ENCODE assay signal across 8 cellular contexts in the genomic region with DNA sequence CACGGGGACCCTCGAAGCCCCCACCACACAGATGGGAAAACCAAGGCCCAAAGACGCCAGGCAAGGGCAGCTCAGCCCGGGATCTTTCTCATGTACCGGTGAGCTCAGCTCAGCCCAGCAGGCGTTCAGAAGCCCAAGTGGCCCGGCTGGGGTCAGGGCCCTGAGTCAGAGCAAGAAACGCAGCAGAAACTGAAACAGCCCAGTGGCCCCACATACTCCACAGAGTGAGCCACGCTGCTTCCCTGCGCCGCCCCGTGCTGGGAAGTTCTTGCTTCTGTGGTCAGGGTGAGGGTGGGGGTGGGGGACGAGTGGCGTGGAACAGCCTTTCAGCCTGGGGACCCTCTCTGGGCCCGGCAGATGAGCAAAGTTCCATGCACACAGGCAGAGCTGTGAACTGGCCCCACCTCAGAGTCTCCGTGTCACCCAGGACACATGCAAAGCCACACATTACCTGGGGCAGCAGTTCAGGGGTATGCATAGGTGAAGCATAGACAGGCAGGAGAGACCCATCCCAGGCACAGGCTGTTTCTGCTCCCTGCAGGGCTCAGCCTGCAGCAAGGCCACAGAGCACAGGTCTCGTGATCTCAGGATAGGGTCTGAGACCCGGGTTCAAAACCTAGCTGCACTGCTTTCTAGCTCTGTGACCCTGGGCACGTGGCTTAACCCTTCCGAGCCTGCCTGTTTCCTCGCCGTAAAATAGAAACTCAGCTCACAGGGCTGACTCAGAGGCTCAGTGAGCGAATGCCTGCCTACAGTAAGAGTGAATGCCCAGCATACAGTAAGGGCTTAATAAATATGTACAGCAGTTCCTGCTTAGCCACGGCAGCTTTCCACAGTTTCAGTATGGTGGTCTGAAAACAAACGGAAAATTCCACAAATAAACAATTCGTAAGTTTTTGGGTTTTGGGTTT. TPM values are rescaled to one million over a fixed set of nuclear protein-coding genes. Genes with fewer than 3 reads are reported as not detected.
DNase-seq lines count a peak whose midpoint lies in the region; ATAC-seq, FAIRE-seq and TF ChIP-seq lines count a peak whose summit lies in the region.

No MANE protein-coding gene starts in this region.

- no peak overlapping the region for H3K4me3 ChIP-seq in skin epidermis

- peaks cover 32 to 47% (median 45%) of the 10 kb centered on the region in 3 donors for H3K4me1 Mint-ChIP-seq in IgD-negative memory B cell
- peaks cover 30% of the 10 kb centered on the region for H3K4me1 Mint-ChIP-seq in activated naive CD8-positive, alpha-beta T cell treated with anti-CD3 and anti-CD28 coated beads, Interleukin-2, amount 10 ng/mL, durations not matched to agents 7 days and 5 days

- peak overlapping the region; percentile 4 to 88 (median 62) for H3K4me3 Mint-ChIP-seq in IgD-negative memory B cell
- peak overlapping the region; percentile 22 for H3K4me3 Mint-ChIP-seq in activated naive CD8-positive, alpha-beta T cell treated with anti-CD3 and anti-CD28 coated beads, Interleukin-2, amount 10 ng/mL, durations not matched to agents 7 days and 5 days

- FAIRE-seq in GM12891 (lab: Jason Lieb, UNC), result peak; percentile 98

- H3K9me3 Mint-ChIP-seq in IgD-negative memory B cell, result no peaks in the 10 kb centered on the region
- H3K9me3 Mint-ChIP-seq in activated naive CD8-positive, alpha-beta T cell treated with anti-CD3 and anti-CD28 coated beads, Interleukin-2, amount 10 ng/mL, durations not matched to agents 7 days and 5 days, result no peaks in the 10 kb centered on the region

- H3K27me3 Mint-ChIP-seq in IgD-negative memory B cell, result no peaks in the 10 kb centered on the region
- H3K27me3 Mint-ChIP-seq in activated naive CD8-positive, alpha-beta T cell treated with anti-CD3 and anti-CD28 coated beads, Interleukin-2, amount 10 ng/mL, durations not matched to agents 7 days and 5 days, result no peaks in the 10 kb centered on the region

- DNase-seq in GM12891 (ENCODE audit: insufficient read length, low spot score) (peak; percentile 79), GF-D8 (lab: John Stamatoyannopoulos, UW) (no peak), NCI-H146 (lab: John Stamatoyannopoulos, UW) (no peak), SHP77 (lab: John Stamatoyannopoulos, UW) (no peak)
- peak; percentile 50 for DNase-seq in activated naive CD8-positive, alpha-beta T cell treated with anti-CD3 and anti-CD28 coated beads, Interleukin-2, amount 10 ng/mL, durations not matched to agents 7 days and 5 days

- peak overlapping the region; percentile 16 to 93 (median 69) for H3K27ac Mint-ChIP-seq in IgD-negative memory B cell
- peak overlapping the region; percentile 12 for H3K27ac Mint-ChIP-seq in activated naive CD8-positive, alpha-beta T cell treated with anti-CD3 and anti-CD28 coated beads, Interleukin-2, amount 10 ng/mL, durations not matched to agents 7 days and 5 days

- POLR2A ChIA-PET in activated naive CD8-positive, alpha-beta T cell treated with anti-CD3 and anti-CD28 coated beads, Interleukin-2, amount 10 ng/mL, durations not matched to agents 7 days and 5 days (lab: Charles Lee), result no interaction called here

- no peak; the same call in 1 of the 2 replicates for TF ChIP-seq POLR2A in GM12891 (IDR thresholded peaks at IDR 0.05; ENCODE audit: low read depth, low read length)

- peak overlapping the region in 14 of 21 experiments; percentile 10 to 70 (median 39) for H3K27ac ChIP-seq in skin epidermis

- no peaks in the 10 kb centered on the region for H3K36me3 Mint-ChIP-seq in IgD-negative memory B cell
- peaks cover 2% of the 10 kb centered on the region for H3K36me3 Mint-ChIP-seq in activated naive CD8-positive, alpha-beta T cell treated with anti-CD3 and anti-CD28 coated beads, Interleukin-2, amount 10 ng/mL, durations not matched to agents 7 days and 5 days

- peak; percentile 90 for ATAC-seq in GM21723 (IDR thresholded peaks at IDR 0.05; ENCODE audit: unreplicated experiment)
- peak; percentile 72 for ATAC-seq in activated naive CD8-positive, alpha-beta T cell treated with anti-CD3 and anti-CD28 coated beads, Interleukin-2, amount 10 ng/mL, durations not matched to agents 7 days and 5 days (ENCODE audit: low read depth)

TF ChIP-seq in GM12891, 5 proteins besides CTCF, POLR2A, EP300 and RAD21:
- TF ChIP-seq PAX5 (IDR thresholded peaks at IDR 0.05; ENCODE audit: insufficient read depth, low read length, severe bottlenecking), result no peak
- peak; percentile 41; the same call in 1 of the 2 replicates for TF ChIP-seq SPI1 (IDR thresholded peaks at IDR 0.05; ENCODE audit: low read depth, low read length)
- no peak for TF ChIP-seq POLR2AphosphoS5 (IDR thresholded peaks at IDR 0.05; ENCODE audit: low read depth, low read length)
- no peak; the same call in 1 of the 2 replicates for TF ChIP-seq POU2F2 (IDR thresholded peaks at IDR 0.05; ENCODE audit: low read depth, low read length)

RNA-seq across cellular contexts. Expression of gene NCOR2, which starts 21.6 kb away (rescaled TPM):
- polyA plus RNA-seq in GM12891 (2012; ENCODE audit: low read depth, missing spikeins), result 66.2 TPM
- polyA plus RNA-seq in IgD-negative memory B cell, result 9.9 TPM
- 100 to 1,000 TPM in 1 of 2 experiments, 10 to 100 TPM in 1; 95.7 to 107 TPM for total RNA-seq in activated naive CD8-positive, alpha-beta T cell treated with anti-CD3 and anti-CD28 coated beads, Interleukin-2, amount 10 ng/mL, durations not matched to agents 7 days and 5 days

Comparison
In these comparisons a context has a peak if more than half of its experiments do, and no peak if none do; other contexts are left out.
1. DNase-seq: peak in GM12891 (single experiment) and activated naive CD8-positive, alpha-beta T cell treated with anti-CD3 and anti-CD28 coated beads, Interleukin-2, amount 10 ng/mL, durations not matched to agents 7 days and 5 days (single experiment); none in GF-D8 (single experiment), NCI-H146 (single experiment) and SHP77 (0 of 2).